8 cellular contexts compared by ENCODE assay signal in the genomic region with DNA sequence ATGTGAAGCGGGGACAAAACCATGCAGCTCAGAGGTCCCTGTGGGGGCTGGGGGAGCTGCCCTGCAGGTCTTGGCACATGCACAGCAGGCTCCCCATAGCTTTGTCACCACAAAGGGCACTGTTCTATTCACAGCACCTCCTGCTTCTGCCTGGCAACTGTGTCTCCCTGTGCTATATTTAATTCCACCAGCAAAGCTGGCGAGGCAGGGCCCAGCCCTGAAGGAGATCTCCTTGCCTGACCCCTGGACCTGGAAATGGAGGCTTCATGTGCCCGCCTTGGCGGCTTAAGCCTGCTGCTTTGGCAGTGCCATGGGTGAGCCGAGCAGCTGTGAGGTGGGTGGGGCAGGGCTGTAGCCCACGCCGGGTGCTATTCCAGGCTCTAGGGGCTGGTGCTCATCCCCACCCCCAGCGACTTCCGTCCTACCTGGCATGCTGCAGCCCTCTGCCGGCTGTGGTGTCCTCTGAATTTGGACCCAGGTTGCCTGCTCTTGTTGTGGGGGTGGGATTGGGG. TPM values are rescaled to one million over a fixed set of nuclear protein-coding genes. Genes with fewer than 3 reads are reported as not detected.
DNase-seq lines count a peak whose midpoint lies in the region; ATAC-seq and TF ChIP-seq lines count a peak whose summit lies in the region.

No MANE protein-coding gene starts in this region.

- H3K4me1 ChIP-seq in heart right ventricle (peaks cover 22 to 95% (median 86%) of the 10 kb centered on the region in 9 donors), BE2C (peaks cover 41% of the 10 kb centered on the region)

- peak in 3 of 9 donors; percentile 5 to 37 (median 28) for TF ChIP-seq CTCF in heart right ventricle (IDR thresholded peaks at IDR 0.05)
- TF ChIP-seq CTCF in BE2C (IDR thresholded peaks at IDR 0.05; ENCODE audit: low read depth, low read length): no peak

- WGBS in heart right ventricle, 2 donors: 40 to 71% methylated on average over 10 of the region's 10 CpGs

- POLR2A ChIA-PET in activated CD4-positive, alpha-beta memory T cell treated with anti-CD3 and anti-CD28 coated beads for 36 hours (lab: Charles Lee): interaction anchor here (0.8 to 5.3 kb wide), 10 partner anchors 11 to 443 kb away, joined by 3 to 56 read pairs (median 8); a partner anchor contains a TSS

- H3K4me3 ChIP-seq in heart right ventricle (peak overlapping the region in 5 of 10 donors; percentile 11 to 39 (median 24)), BE2C (ENCODE audit: low read depth, low read length) (no peak overlapping the region)

- peaks cover 68% of the 10 kb centered on the region for H3K4me1 Mint-ChIP-seq in activated naive CD4-positive, alpha-beta T cell treated with anti-CD3 and anti-CD28 coated beads, Interleukin-2, amount 10 ng/mL, durations not matched to agents 7 days and 5 days
- peaks cover 69% of the 10 kb centered on the region for H3K4me1 Mint-ChIP-seq in activated CD4-positive, alpha-beta memory T cell treated with anti-CD3 and anti-CD28 coated beads for 36 hours (ENCODE audit: low read depth)
- peaks cover 71% of the 10 kb centered on the region for H3K4me1 Mint-ChIP-seq in stimulated activated naive CD8-positive, alpha-beta T cell treated with anti-CD3 and anti-CD28 coated beads, Interleukin-15, amount 100 ng/mL, for 72 hours

- CTCF ChIA-PET in activated naive CD4-positive, alpha-beta T cell treated with anti-CD3 and anti-CD28 coated beads, Interleukin-2, amount 10 ng/mL, durations not matched to agents 7 days and 5 days (lab: Charles Lee): interaction anchor here (0.9 to 7.3 kb wide), 15 partner anchors 11 to 297 kb away, joined by 3 to 135 read pairs (median 7); a partner anchor contains a TSS
- CTCF ChIA-PET in activated CD4-positive, alpha-beta memory T cell treated with anti-CD3 and anti-CD28 coated beads for 36 hours (lab: Charles Lee): interaction anchor here (0.5 to 7.4 kb wide), 18 partner anchors 11 to 405 kb away, joined by 3 to 222 read pairs (median 6); a partner anchor contains a TSS

- H3K9me3 ChIP-seq in heart right ventricle (no peaks in the 10 kb centered on the region), BE2C (no peaks in the 10 kb centered on the region)

- no peak for DNase-seq in activated naive CD4-positive, alpha-beta T cell treated with anti-CD3 and anti-CD28 coated beads, Interleukin-2, amount 10 ng/mL, durations not matched to agents 7 days and 5 days
- no peak for DNase-seq in activated naive CD4-positive, alpha-beta T cell treated with Interleukin-2 at 50 U/mL for 16 hours
- DNase-seq in activated CD4-positive, alpha-beta memory T cell treated with anti-CD3 and anti-CD28 coated beads for 36 hours: peak; percentile 45
- DNase-seq in heart right ventricle (peak; percentile 77 to 78), BE2C (no peak), KG1 (lab: John Stamatoyannopoulos, UW) (no peak)
- no peak for DNase-seq in stimulated activated naive CD8-positive, alpha-beta T cell treated with anti-CD3 and anti-CD28 coated beads, Interleukin-15, amount 100 ng/mL, for 72 hours

- H3K27ac Mint-ChIP-seq in activated naive CD4-positive, alpha-beta T cell treated with anti-CD3 and anti-CD28 coated beads, Interleukin-2, amount 10 ng/mL, durations not matched to agents 7 days and 5 days: peak overlapping the region; percentile 80
- peak overlapping the region; percentile 85 for H3K27ac Mint-ChIP-seq in activated CD4-positive, alpha-beta memory T cell treated with anti-CD3 and anti-CD28 coated beads for 36 hours
- H3K27ac Mint-ChIP-seq in stimulated activated naive CD8-positive, alpha-beta T cell treated with anti-CD3 and anti-CD28 coated beads, Interleukin-15, amount 100 ng/mL, for 72 hours: peak overlapping the region in 1 of 2 donors; percentile 68

- H3K36me3 ChIP-seq in heart right ventricle (peaks cover 0 to 27% (median 0%) of the 10 kb centered on the region in 9 donors), BE2C (no peaks in the 10 kb centered on the region)

- intact Hi-C loops in activated CD4-positive, alpha-beta memory T cell treated with anti-CD3 and anti-CD28 coated beads for 36 hours (cut with micrococcal nuclease): loop anchor here (1.0 to 2.0 kb wide), 7 partner anchors 10 to 409 kb away; a partner anchor contains a TSS
- intact Hi-C loops in heart right ventricle (cut with DNase I): loop anchor here in 9 of 10 donors (2.0 to 10.0 kb wide), 9 partner anchors 47 to 405 kb away; a partner anchor contains a TSS

- H3K27me3 ChIP-seq in heart right ventricle (peaks cover 0 to 15% (median 0%) of the 10 kb centered on the region in 7 donors), BE2C (no peaks in the 10 kb centered on the region)

- H3K27ac ChIP-seq in heart right ventricle: peak overlapping the region; percentile 82 to 96 (median 88)

- H3K36me3 Mint-ChIP-seq in activated naive CD4-positive, alpha-beta T cell treated with anti-CD3 and anti-CD28 coated beads, Interleukin-2, amount 10 ng/mL, durations not matched to agents 7 days and 5 days: peaks cover 1% of the 10 kb centered on the region
- peaks cover 17% of the 10 kb centered on the region for H3K36me3 Mint-ChIP-seq in activated CD4-positive, alpha-beta memory T cell treated with anti-CD3 and anti-CD28 coated beads for 36 hours

- ATAC-seq in heart right ventricle: peak; percentile 37 to 76 (median 60)
- ATAC-seq in stimulated activated naive CD8-positive, alpha-beta T cell treated with anti-CD3 and anti-CD28 coated beads, Interleukin-15, amount 100 ng/mL, for 72 hours: no peak
- ATAC-seq in GM21390 (IDR thresholded peaks at IDR 0.05; ENCODE audit: unreplicated experiment): no peak

- no peaks in the 10 kb centered on the region for H3K9me3 Mint-ChIP-seq in activated naive CD4-positive, alpha-beta T cell treated with anti-CD3 and anti-CD28 coated beads, Interleukin-2, amount 10 ng/mL, durations not matched to agents 7 days and 5 days
- H3K9me3 Mint-ChIP-seq in activated CD4-positive, alpha-beta memory T cell treated with anti-CD3 and anti-CD28 coated beads for 36 hours: no peaks in the 10 kb centered on the region
- no peaks in the 10 kb centered on the region for H3K9me3 Mint-ChIP-seq in stimulated activated naive CD8-positive, alpha-beta T cell treated with anti-CD3 and anti-CD28 coated beads, Interleukin-15, amount 100 ng/mL, for 72 hours

- no peak overlapping the region for H3K4me3 Mint-ChIP-seq in activated naive CD4-positive, alpha-beta T cell treated with anti-CD3 and anti-CD28 coated beads, Interleukin-2, amount 10 ng/mL, durations not matched to agents 7 days and 5 days
- peak overlapping the region; percentile 83 for H3K4me3 Mint-ChIP-seq in activated CD4-positive, alpha-beta memory T cell treated with anti-CD3 and anti-CD28 coated beads for 36 hours
- H3K4me3 Mint-ChIP-seq in stimulated activated naive CD8-positive, alpha-beta T cell treated with anti-CD3 and anti-CD28 coated beads, Interleukin-15, amount 100 ng/mL, for 72 hours: peak overlapping the region; percentile 65 to 69

- peaks cover 17% of the 10 kb centered on the region for H3K27me3 Mint-ChIP-seq in activated naive CD4-positive, alpha-beta T cell treated with anti-CD3 and anti-CD28 coated beads, Interleukin-2, amount 10 ng/mL, durations not matched to agents 7 days and 5 days
- peaks cover 7% of the 10 kb centered on the region for H3K27me3 Mint-ChIP-seq in activated CD4-positive, alpha-beta memory T cell treated with anti-CD3 and anti-CD28 coated beads for 36 hours
- H3K27me3 Mint-ChIP-seq in stimulated activated naive CD8-positive, alpha-beta T cell treated with anti-CD3 and anti-CD28 coated beads, Interleukin-15, amount 100 ng/mL, for 72 hours: peaks cover 25% of the 10 kb centered on the region

RNA-seq across cellular contexts. Expression of a gene that starts 6.8 kb away (rescaled TPM):
- under 1 TPM; 0.43 to 0.75 TPM for total RNA-seq in activated CD4-positive, alpha-beta memory T cell treated with anti-CD3 and anti-CD28 coated beads for 36 hours
- 100 to 1,000 TPM in 3 of 10 donors, 10 to 100 TPM in 7; 69.7 to 135 (median 94.9) TPM for total RNA-seq in heart right ventricle
- 10 to 100 TPM; 60.7 to 69.5 TPM for polyA plus RNA-seq in heart right ventricle
- polyA plus RNA-seq in BE2C (2012; ENCODE audit: insufficient read depth, insufficient read length, low read depth): 0.22 TPM

RNA-seq across cellular contexts. Expression of a gene that starts 38.5 kb away (rescaled TPM):
- 10 to 100 TPM; 17.2 to 19.4 TPM for total RNA-seq in activated CD4-positive, alpha-beta memory T cell treated with anti-CD3 and anti-CD28 coated beads for 36 hours
- total RNA-seq in heart right ventricle: 10 to 100 TPM in 2 of 10 donors, 1 to 10 TPM in 8; 4.2 to 11.5 (median 7.0) TPM
- 1 to 10 TPM; 3.0 to 4.7 TPM for polyA plus RNA-seq in heart right ventricle
- polyA plus RNA-seq in BE2C (2012; ENCODE audit: insufficient read depth, insufficient read length, low read depth): 34.8 TPM

Comparison
In these comparisons a context has a peak if more than half of its experiments do, and no peak if none do; other contexts are left out.
1. DNase-seq: peak in activated CD4-positive, alpha-beta memory T cell treated with anti-CD3 and anti-CD28 coated beads for 36 hours (single experiment) and heart right ventricle (2 of 2); none in activated naive CD4-positive, alpha-beta T cell treated with anti-CD3 and anti-CD28 coated beads, Interleukin-2, amount 10 ng/mL, durations not matched to agents 7 days and 5 days (single experiment), activated naive CD4-positive, alpha-beta T cell treated with Interleukin-2 at 50 U/mL for 16 hours (single experiment), stimulated activated naive CD8-positive, alpha-beta T cell treated with anti-CD3 and anti-CD28 coated beads, Interleukin-15, amount 100 ng/mL, for 72 hours (0 of 2), BE2C (single experiment) and KG1 (single experiment).
2. ATAC-seq: peak in heart right ventricle (8 of 8); none in stimulated activated naive CD8-positive, alpha-beta T cell treated with anti-CD3 and anti-CD28 coated beads, Interleukin-15, amount 100 ng/mL, for 72 hours (single experiment) and GM21390 (single experiment).
3. RNA of a gene that starts 6.8 kb away (total RNA-seq): 69.7 to 135 TPM in heart right ventricle; 0.43 to 0.75 TPM in activated CD4-positive, alpha-beta memory T cell treated with anti-CD3 and anti-CD28 coated beads for 36 hours; every median in the first group is over 10 times any median in the second.